In the genomic region with DNA sequence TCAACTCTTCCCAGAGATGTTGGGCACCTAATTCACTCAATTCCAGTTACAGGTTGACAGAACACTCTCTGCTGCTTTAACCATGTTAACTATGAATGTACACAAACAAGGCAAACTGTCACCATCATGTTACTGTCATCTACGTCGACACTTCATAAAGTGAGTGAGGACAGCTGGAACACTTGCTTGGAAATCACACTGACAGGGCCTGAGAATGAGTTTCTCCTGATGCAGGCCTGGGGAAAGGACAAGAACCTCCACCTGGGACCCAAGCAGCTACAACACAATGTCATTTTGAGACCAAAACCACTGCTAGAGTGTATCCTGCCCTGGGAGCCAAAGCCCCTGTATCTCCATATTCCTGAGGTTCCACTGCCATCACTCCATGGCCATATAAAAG, we compare ENCODE assay signal across 5 cellular contexts.
A peak's percentile ranks its signal among the peaks of the same experiment; 100 is the strongest.
DNase-seq lines count a peak whose midpoint lies in the region; ATAC-seq, FAIRE-seq and TF ChIP-seq lines count a peak whose summit lies in the region.
"Not testable (repeated sequence)": the region's sequence is repeated elsewhere in the genome, so short reads cannot be mapped to it uniquely, and the experiment has no call there.

No MANE protein-coding gene starts in this region.

- intact Hi-C loops in Right ventricle myocardium inferior (cut with DNase I); left ventricle myocardium superior (cut with micrococcal nuclease): not testable (repeated sequence)

- not testable (repeated sequence) for H3K4me3 Mint-ChIP-seq in WTC11

- H3K36me3 ChIP-seq in bronchial epithelial cell (ENCODE audit: control insufficient read depth, insufficient read depth, low read length) = not testable (repeated sequence)

- POLR2A ChIA-PET in WTC11 (lab: Charles Lee) = interaction anchor here (0.6 kb wide), 1 partner anchor 953 kb away, joined by 5 read pairs; no protein-coding TSS in a partner anchor

- not testable (repeated sequence) for H3K27me3 ChIP-seq in bronchial epithelial cell (ENCODE audit: control insufficient read depth, insufficient read depth, low read length)

- H3K36me3 Mint-ChIP-seq in WTC11 = peaks cover 41% of the 10 kb centered on the region

- H3K27ac Mint-ChIP-seq in WTC11 = 0 out of 2 replicates have a peak overlapping the region, but pooled peaks have one; percentile 2

- H3K4me1 Mint-ChIP-seq in WTC11 = peaks cover 20% of the 10 kb centered on the region

- H3K27me3 Mint-ChIP-seq in WTC11 (ENCODE audit: low read depth) = not testable (repeated sequence)

- FAIRE-seq in bronchial epithelial cell (lab: Jason Lieb, UNC) (peak; percentile 66), urothelium cell line (lab: Jason Lieb, UNC) (peak; percentile 44)

- not testable (repeated sequence) for ATAC-seq in WTC11
- ATAC-seq in Right ventricle myocardium inferior = peak; percentile 37
- peak; percentile 61 for ATAC-seq in left ventricle myocardium superior

- CTCF ChIA-PET in WTC11 (lab: Charles Lee) = not testable (repeated sequence)

- peaks cover 31% of the 10 kb centered on the region for H3K9me3 Mint-ChIP-seq in WTC11

- not testable (repeated sequence) for TF ChIP-seq CTCF in WTC11 (IDR thresholded peaks at IDR 0.05); bronchial epithelial cell (IDR thresholded peaks at IDR 0.05; ENCODE audit: insufficient read depth, low read length, severe bottlenecking)

- H3K4me3 ChIP-seq in bronchial epithelial cell (ENCODE audit: low read depth, low read length) = not testable (repeated sequence)

- DNase-seq in WTC11 (ENCODE audit: low spot score); bronchial epithelial cell (ENCODE audit: low read depth); Right ventricle myocardium inferior (ENCODE audit: missing footprints); left ventricle myocardium superior; urothelium cell line (ENCODE audit: low spot score): not testable (repeated sequence)
